ENCODE assay signal across 11 cellular contexts in the genomic region with DNA sequence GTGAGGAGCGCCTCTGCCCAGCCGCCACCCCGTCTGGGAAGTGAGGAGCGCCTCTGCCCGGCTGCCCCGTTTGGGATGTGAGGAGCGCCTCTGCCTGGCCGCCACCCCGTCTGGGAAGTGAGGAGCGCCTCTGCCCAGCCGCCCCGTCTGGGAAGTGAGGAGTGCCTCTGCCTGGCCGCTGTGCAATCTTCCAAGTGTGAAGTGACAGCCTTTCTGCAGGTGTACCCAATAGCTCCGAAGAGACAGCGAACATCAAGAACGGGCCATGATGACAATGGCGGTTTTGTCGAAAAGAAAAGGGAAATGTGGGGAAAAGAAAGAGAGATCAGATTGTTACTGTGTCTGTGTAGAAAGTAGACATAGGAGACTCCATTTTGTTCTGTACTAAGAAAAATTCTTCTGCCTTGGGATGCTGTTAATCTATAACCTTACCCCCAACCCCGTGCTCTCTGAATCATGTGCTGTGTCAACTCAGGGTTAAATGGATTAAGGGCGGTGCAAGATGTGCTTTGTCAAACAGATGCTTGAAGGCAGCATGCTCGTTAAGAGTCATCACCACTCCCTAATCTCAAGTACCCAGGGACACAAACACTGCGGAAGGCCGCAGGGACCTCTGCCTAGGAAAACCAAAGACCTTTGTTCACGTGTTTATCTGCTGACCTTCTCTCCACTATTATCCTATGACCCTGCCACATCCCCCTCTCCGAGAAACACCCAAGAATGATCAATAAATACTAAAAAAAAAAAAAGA. TPM values are rescaled to one million over a fixed set of nuclear protein-coding genes. Genes with fewer than 3 reads are reported as not detected.
DNase-seq lines count a peak whose midpoint lies in the region; TF ChIP-seq lines count a peak whose summit lies in the region.
"Not testable (repeated sequence)": the region's sequence is repeated elsewhere in the genome, so short reads cannot be mapped to it uniquely, and the experiment has no call there.
"Had no signal": no experiment of that assay in that cellular context is flagged by ENCODE, and none has a peak within 500 bp of the region (broad histone marks: within the 10 kb centered on the region; RNA-seq: fewer than 3 reads in every experiment).

No MANE protein-coding gene starts in this region.

- H3K36me3 Mint-ChIP-seq in activated naive CD4-positive, alpha-beta T cell treated with anti-CD3 and anti-CD28 coated beads, Interleukin-2, amount 50 U/mL, for 24 hours = peaks cover 15% of the 10 kb centered on the region
- H3K36me3 Mint-ChIP-seq in glutamatergic neuron (ENCODE audit: unreplicated experiment) = peaks cover 28% of the 10 kb centered on the region

- not testable (repeated sequence) for H3K4me3 Mint-ChIP-seq in activated naive CD4-positive, alpha-beta T cell treated with anti-CD3 and anti-CD28 coated beads, Interleukin-2, amount 50 U/mL, for 24 hours; glutamatergic neuron (ENCODE audit: unreplicated experiment)

- H3K36me3 ChIP-seq in BLaER1 treated with 17β-estradiol and CSF1 and Interleukin-3, amounts not matched to agents 10 nM and 100 nM = peaks cover 46 to 90% (median 63%) of the 10 kb centered on the region in 11 experiments
- H3K36me3 ChIP-seq in HEK293 (ENCODE audit: control insufficient read depth in 2 of 2, insufficient read depth in 1 of 2, low read length in 2 of 2) (peaks cover 5 to 22% of the 10 kb centered on the region in 2 experiments; a peak in 1 of 3 replicates), skeletal muscle satellite cell (ENCODE audit: insufficient read depth, low read length) (peaks cover 17% of the 10 kb centered on the region)

- H3K27me3 ChIP-seq in BLaER1 treated with 17β-estradiol and CSF1 and Interleukin-3, amounts not matched to agents 10 nM and 100 nM; skeletal muscle satellite cell (ENCODE audit: control insufficient read depth, insufficient read depth, low read length): not testable (repeated sequence)

- peaks cover 0 to 27% (median 0%) of the 10 kb centered on the region in 11 experiments; a peak in 8 of 22 replicates for H4K20me1 ChIP-seq in BLaER1 treated with 17β-estradiol and CSF1 and Interleukin-3, amounts not matched to agents 10 nM and 100 nM

- peaks cover 28% of the 10 kb centered on the region for H3K4me1 Mint-ChIP-seq in activated naive CD4-positive, alpha-beta T cell treated with anti-CD3 and anti-CD28 coated beads, Interleukin-2, amount 50 U/mL, for 24 hours
- peaks cover 18% of the 10 kb centered on the region for H3K4me1 Mint-ChIP-seq in glutamatergic neuron (ENCODE audit: low read depth, unreplicated experiment)

- not testable (repeated sequence) for H3K4me2 ChIP-seq in BLaER1 treated with 17β-estradiol and CSF1 and Interleukin-3, amounts not matched to agents 10 nM and 100 nM; skeletal muscle satellite cell (ENCODE audit: low read length)

- TF ChIP-seq CTCF in HEK293 (tag by site-specific recombination; IDR thresholded peaks at IDR 0.05); glutamatergic neuron (IDR thresholded peaks at IDR 0.05; ENCODE audit: partially characterized antibody, unreplicated experiment): not testable (repeated sequence)

- H3K27ac Mint-ChIP-seq in activated naive CD4-positive, alpha-beta T cell treated with anti-CD3 and anti-CD28 coated beads, Interleukin-2, amount 50 U/mL, for 24 hours = peak overlapping the region; percentile 12
- H3K27ac Mint-ChIP-seq in glutamatergic neuron (ENCODE audit: unreplicated experiment) = peak overlapping the region; percentile 89

- peaks cover 52 to 64% (median 60%) of the 10 kb centered on the region in 11 experiments for H3K9me3 ChIP-seq in BLaER1 treated with 17β-estradiol and CSF1 and Interleukin-3, amounts not matched to agents 10 nM and 100 nM (replicated peaks in 1 of 11)
- H3K9me3 ChIP-seq in HEK293 (ENCODE audit: control insufficient read depth, insufficient read depth, low read depth, low read length); skeletal muscle satellite cell (replicated peaks; ENCODE audit: low read length): not testable (repeated sequence)

- not testable (repeated sequence) for H3K9me3 Mint-ChIP-seq in activated naive CD4-positive, alpha-beta T cell treated with anti-CD3 and anti-CD28 coated beads, Interleukin-2, amount 50 U/mL, for 24 hours
- H3K9me3 Mint-ChIP-seq in glutamatergic neuron (ENCODE audit: unreplicated experiment) = peaks cover 22% of the 10 kb centered on the region

- CTCF ChIA-PET in HEK293 (lab: Yijun Ruan, JAX) = interaction anchor here (0.6 kb wide), 1 partner anchor 158 kb away, joined by 3 read pairs; no protein-coding TSS in a partner anchor

- not testable (repeated sequence) for DNase-seq in glutamatergic neuron

- not testable (repeated sequence) for H3K9ac ChIP-seq in BLaER1 treated with 17β-estradiol and CSF1 and Interleukin-3, amounts not matched to agents 10 nM and 100 nM
- peak overlapping the region; percentile 33 for H3K9ac ChIP-seq in skeletal muscle satellite cell (ENCODE audit: low read depth, low read length)

- H3K27ac ChIP-seq in BLaER1 treated with 17β-estradiol and CSF1 and Interleukin-3, amounts not matched to agents 10 nM and 100 nM; HEK293 (ENCODE audit: extremely low read depth, low read depth, low read length): not testable (repeated sequence)

- H3K4me3 ChIP-seq in BLaER1 treated with 17β-estradiol and CSF1 and Interleukin-3, amounts not matched to agents 10 nM and 100 nM = peak overlapping the region in 6 of 10 experiments; percentile 7 to 52 (median 31); a peak in 8 of 20 replicates
- H3K4me3 ChIP-seq in HEK293 (ENCODE audit: low read depth, low read length); skeletal muscle satellite cell (ENCODE audit: low read length): not testable (repeated sequence)

- peaks cover 0 to 14% (median 13%) of the 10 kb centered on the region in 10 experiments; a peak in 16 of 20 replicates for H3K4me1 ChIP-seq in BLaER1 treated with 17β-estradiol and CSF1 and Interleukin-3, amounts not matched to agents 10 nM and 100 nM
- H3K4me1 ChIP-seq in HEK293 (ENCODE audit: control insufficient read depth, insufficient read depth, low read length) = not testable (repeated sequence)
- peaks cover 20% of the 10 kb centered on the region for H3K4me1 ChIP-seq in skeletal muscle satellite cell (ENCODE audit: control insufficient read depth, insufficient read depth, low read length)

- POLR2A ChIA-PET in HEK293 (lab: Yijun Ruan, JAX) = not testable (repeated sequence)

- not testable (repeated sequence) for H3K27me3 Mint-ChIP-seq in activated naive CD4-positive, alpha-beta T cell treated with anti-CD3 and anti-CD28 coated beads, Interleukin-2, amount 50 U/mL, for 24 hours
- peaks cover 13% of the 10 kb centered on the region for H3K27me3 Mint-ChIP-seq in glutamatergic neuron (ENCODE audit: unreplicated experiment)

TF ChIP-seq in HEK293, 187 proteins besides CTCF, POLR2A, EP300 and RAD21:
- TF ChIP-seq SETDB1 (IDR thresholded peaks at IDR 0.05; ENCODE audit: insufficient read length, low read length) = peak; percentile 8

RNA-seq across cellular contexts. Expression of gene FASTKD5, which starts 33.7 kb away (rescaled TPM):
- 19.5 TPM for total RNA-seq in glutamatergic neuron (ENCODE audit: unreplicated experiment)
- 10.6 and 12.0 TPM in 2 replicates for total RNA-seq in skeletal muscle satellite cell (2012; rRNA removed)

RNA-seq across cellular contexts. Expression of gene UBOX5, which starts 33.7 kb away (rescaled TPM):
- total RNA-seq in glutamatergic neuron (ENCODE audit: unreplicated experiment) = 8.6 TPM
- total RNA-seq in skeletal muscle satellite cell (2012; rRNA removed) = 2.2 and 2.3 TPM in 2 replicates

RNA-seq across cellular contexts. Expression of gene AVP, which starts 41.4 kb away (rescaled TPM):
- total RNA-seq in glutamatergic neuron (ENCODE audit: unreplicated experiment) = not detected
- total RNA-seq in skeletal muscle satellite cell (2012; rRNA removed) = not detected in 2 replicates
- total RNA-seq: A172; CD4-positive, alpha-beta memory T cell; GM12878; GM23248; H1; H7 had no signal

RNA-seq across cellular contexts. Expression of gene LZTS3, which starts 47.4 kb away (rescaled TPM):
- 56.8 TPM for total RNA-seq in glutamatergic neuron (ENCODE audit: unreplicated experiment)
- 2.4 and 4.1 TPM in 2 replicates for total RNA-seq in skeletal muscle satellite cell (2012; rRNA removed)

RNA-seq across cellular contexts. Expression of gene OXT, which starts 54.5 kb away (rescaled TPM):
- total RNA-seq in glutamatergic neuron (ENCODE audit: unreplicated experiment) = not detected
- total RNA-seq in skeletal muscle satellite cell (2012; rRNA removed) = not detected in 2 replicates
- total RNA-seq: A172, GM12878, GM23248, H1 had no signal
